12 cellular contexts compared by ENCODE assay signal in the genomic region with DNA sequence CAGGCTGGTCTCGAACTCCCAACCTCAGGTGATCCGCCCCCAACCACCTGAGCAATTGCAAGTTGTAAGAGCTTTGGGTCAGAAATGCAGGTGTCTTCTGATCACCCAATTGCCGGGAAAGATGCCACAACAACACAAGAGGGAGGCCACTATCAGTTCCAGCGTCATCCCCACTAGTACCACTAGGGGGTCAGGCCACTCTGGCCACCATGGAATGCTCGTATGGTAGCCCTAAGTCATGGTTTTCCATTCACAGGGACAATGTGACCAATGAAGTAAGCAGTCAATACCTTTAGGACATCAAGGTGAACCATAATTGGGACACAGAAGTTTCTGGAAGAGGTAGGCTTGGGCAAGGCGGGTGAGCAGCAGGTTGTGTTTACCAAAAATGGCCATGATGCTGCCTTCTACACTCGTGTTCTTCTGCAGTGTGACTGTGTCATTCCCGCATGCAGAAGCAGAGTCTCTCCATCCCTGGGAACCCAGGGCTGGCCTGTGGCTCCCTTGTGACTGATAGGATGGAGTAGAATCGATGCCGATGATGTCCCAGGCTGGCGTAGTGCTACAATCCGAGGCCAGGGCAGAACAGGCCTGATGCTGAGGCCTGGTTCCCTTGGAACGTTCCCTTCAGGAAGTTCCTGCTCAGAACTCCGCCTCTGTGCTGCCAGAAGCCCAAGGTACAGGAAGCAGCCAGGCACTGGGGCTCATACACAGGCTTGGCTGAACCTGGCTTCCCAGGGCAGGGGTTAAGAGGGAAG. TPM values are rescaled to one million over a fixed set of nuclear protein-coding genes. Genes with fewer than 3 reads are reported as not detected.
DNase-seq lines count a peak whose midpoint lies in the region; ATAC-seq and TF ChIP-seq lines count a peak whose summit lies in the region.
"Had no signal": no experiment of that assay in that cellular context is flagged by ENCODE, and none has a peak within 500 bp of the region (broad histone marks: within the 10 kb centered on the region; RNA-seq: fewer than 3 reads in every experiment).

No MANE protein-coding gene starts in this region.

- H3K4me1 ChIP-seq in RWPE2 (ENCODE audit: insufficient read depth, poor library complexity, severe bottlenecking): peaks cover 2% of the 10 kb centered on the region
- peaks cover 0 to 4% of the 10 kb centered on the region in 2 donors for H3K4me1 ChIP-seq in left lung

- no peak for ATAC-seq in RWPE2 (ENCODE audit: low read depth)
- no peak for ATAC-seq in left lung
- ATAC-seq in HG02870 (IDR thresholded peaks at IDR 0.05; ENCODE audit: unreplicated experiment): no peak
- ATAC-seq: mucosa of descending colon had no signal

- TF ChIP-seq CTCF in AG09319 (IDR thresholded peaks at IDR 0.05; ENCODE audit: low read depth, low read length): peak; percentile 14
- peak; percentile 37 for TF ChIP-seq CTCF in GM12865 (IDR thresholded peaks at IDR 0.05; ENCODE audit: insufficient read depth, low read depth, low read length, missing control alignments)
- peak; percentile 13 for TF ChIP-seq CTCF in RWPE2 (IDR thresholded peaks at IDR 0.05; ENCODE audit: poor library complexity, severe bottlenecking)
- no peak for TF ChIP-seq CTCF in left lung (IDR thresholded peaks at IDR 0.05)

- H3K9me3 ChIP-seq in RWPE2 (ENCODE audit: severe bottlenecking): no peaks in the 10 kb centered on the region
- peaks cover 0 to 3% of the 10 kb centered on the region in 2 donors for H3K9me3 ChIP-seq in left lung
- H3K9me3 ChIP-seq: mucosa of descending colon had no signal

- H3K27ac ChIP-seq in RWPE2 (ENCODE audit: poor library complexity, severe bottlenecking) (no peak overlapping the region), left lung (no peak overlapping the region)

- intact Hi-C loops in left lung (cut with DNase I): no loop called here

- H3K36me3 ChIP-seq in RWPE2 (ENCODE audit: low read depth) (no peaks in the 10 kb centered on the region), left lung (no peaks in the 10 kb centered on the region)

- H3K4me3 ChIP-seq in GM12865 (ENCODE audit: low read depth, low read length) (no peak overlapping the region), RWPE2 (ENCODE audit: severe bottlenecking) (no peak overlapping the region), left lung (no peak overlapping the region)
- H3K4me3 ChIP-seq: mucosa of descending colon had no signal

- no peaks in the 10 kb centered on the region for H3K27me3 ChIP-seq in RWPE2 (ENCODE audit: insufficient read depth, poor library complexity, severe bottlenecking)
- no peaks in the 10 kb centered on the region for H3K27me3 ChIP-seq in left lung

- no peak for DNase-seq in AG09319 (ENCODE audit: extremely low read depth, low read depth)
- no peak for DNase-seq in GM12865 (ENCODE audit: low read depth)
- DNase-seq in RWPE2 (ENCODE audit: low spot score): peak; percentile 39
- peak; percentile 42 for DNase-seq in germinal center (ENCODE audit: low spot score)
- DNase-seq in NCI-H446 (lab: John Stamatoyannopoulos, UW): no peak
- DNase-seq in amygdala (lab: John Stamatoyannopoulos, UW): no peak
- no peak for DNase-seq in left lung
- DNase-seq: mucosa of descending colon, NCI-H1105 treated with DMSO at 0.1 percent for 48 hours, small intestine, T-helper 2 cell had no signal

RNA-seq across cellular contexts. Expression of gene ANKRD33B, which starts 42.2 kb away (rescaled TPM):
- total RNA-seq in left lung: 1 to 10 TPM; 1.8 to 6.3 TPM

Comparison
In these comparisons a context has a peak if more than half of its experiments do, and no peak if none do; other contexts are left out.
1. DNase-seq: peak in RWPE2 (single experiment) and germinal center (single experiment); none in AG09319 (single experiment), GM12865 (single experiment), NCI-H446 (0 of 2), amygdala (0 of 56) and left lung (0 of 2).
2. CTCF ChIP-seq: peak in AG09319 (single experiment), GM12865 (single experiment) and RWPE2 (single experiment); none in left lung (0 of 2).